Comparison of ENCODE assay signal across 29 cellular contexts in genomic region chr13:65535360-65535759, GRCh38.
"Had no signal": no experiment of that assay in that cellular context is flagged by ENCODE, and none has a peak within 500 bp of the region (broad histone marks: within the 10 kb centered on the region; RNA-seq: fewer than 3 reads in every experiment).

No MANE protein-coding gene starts in this region.

- ATAC-seq: activated CD4-positive, CD25-positive, alpha-beta regulatory T cell treated with anti-CD3 and anti-CD28 coated beads, Interleukin-2, amount 50 U/mL, for 24 hours; activated CD8-positive, alpha-beta T cell treated with anti-CD3 and anti-CD28 coated beads for 36 hours; activated T-cell treated with anti-CD3 and anti-CD28 coated beads, Interleukin-2, amount 50 U/mL, for 4 hours; activated T-helper 17 cell treated with anti-CD3 and anti-CD28 coated beads, Interleukin-2, amount 50 U/mL, for 72 hours; effector memory CD8-positive, alpha-beta T cell had no signal

- H3K27ac ChIP-seq: brain microvascular endothelial cell, epithelial cell of prostate, esophagus squamous epithelium, WERI-Rb-1 had no signal

- FAIRE-seq: astrocyte, bronchial epithelial cell, endothelial cell of umbilical vein had no signal

- H3K36me3 ChIP-seq: brain microvascular endothelial cell, esophagus squamous epithelium, WERI-Rb-1 had no signal

- H3K27me3 ChIP-seq: brain microvascular endothelial cell, esophagus squamous epithelium had no signal

- H3K4me3 ChIP-seq: esophagus squamous epithelium had no signal

- DNase-seq: activated B cell treated with CpG ODN at 0.5 μM for 24 hours; activated CD4-positive, alpha-beta T cell treated with anti-CD3 and anti-CD28 coated beads for 48 hours; activated CD4-positive, alpha-beta T cell treated with anti-CD3 and anti-CD28 coated beads, Interleukin-2, amount 50 U/mL, for 1 hour; activated CD4-positive, alpha-beta T cell treated with anti-CD3 and anti-CD28 coated beads, Interleukin-2, amount 50 U/mL, for 48 hours; activated CD8-positive, alpha-beta memory T cell treated with anti-CD3 and anti-CD28 coated beads for 24 hours; activated CD8-positive, alpha-beta T cell treated with anti-CD3 and anti-CD28 coated beads for 36 hours; activated effector memory CD4-positive, alpha-beta T cell treated with Interleukin-2 at 50 U/mL for 16 hours; activated gamma-delta T cell treated with Interleukin-2 at 50 U/mL for 16 hours; activated naive CD4-positive, alpha-beta T cell treated with anti-CD3 and anti-CD28 coated beads, Interleukin-2, amount 50 U/mL, for 16 hours; activated naive CD4-positive, alpha-beta T cell treated with Interleukin-2 at 50 U/mL for 16 hours; activated T-cell treated with anti-CD3 and anti-CD28 coated beads, Interleukin-2, amount 50 U/mL, for 4 hours; amniotic stem cell; anterior cingulate cortex; brain microvascular endothelial cell; cortex of kidney; dermis blood vessel endothelial cell; effector CD4-positive, alpha-beta T cell; effector memory CD8-positive, alpha-beta T cell; esophagus squamous epithelium; foreskin melanocyte; head of caudate nucleus; T1000; WERI-Rb-1 had no signal

- H3K4me1 ChIP-seq: esophagus squamous epithelium had no signal
